ENCODE assay signal across 18 cellular contexts in the genomic region with DNA sequence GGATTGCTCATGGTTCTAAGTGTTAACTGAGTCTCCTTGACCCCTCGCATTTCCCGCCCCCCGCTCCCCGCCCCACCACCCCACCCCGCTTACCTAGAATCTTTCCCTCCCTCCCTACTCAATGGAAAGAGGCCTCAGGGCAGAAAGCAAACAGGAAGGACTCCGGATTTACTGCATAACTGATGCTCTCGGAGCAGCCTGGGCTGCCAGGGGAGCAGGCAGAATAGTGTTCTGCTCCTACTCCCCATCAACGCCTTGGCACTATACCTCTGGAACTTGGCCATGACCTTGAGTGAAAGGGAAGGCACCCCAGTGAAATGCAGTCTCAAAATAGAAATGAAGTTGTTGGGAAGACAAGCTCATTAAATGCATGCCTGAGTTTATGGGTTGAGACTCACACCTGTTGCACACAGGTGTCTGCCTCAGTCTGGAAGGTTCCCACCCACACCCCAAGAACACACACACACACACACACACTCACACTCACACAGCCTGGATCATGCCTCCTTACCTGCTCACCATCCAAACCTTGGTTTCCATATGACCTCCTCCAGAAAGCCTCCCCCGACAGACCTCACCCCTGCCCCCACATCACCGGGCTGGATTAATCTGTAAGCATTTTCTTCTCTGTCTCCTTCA. TPM values are rescaled to one million over a fixed set of nuclear protein-coding genes. Genes with fewer than 3 reads are reported as not detected.
DNase-seq lines count a peak whose midpoint lies in the region; ATAC-seq and TF ChIP-seq lines count a peak whose summit lies in the region.
"Had no signal": no experiment of that assay in that cellular context is flagged by ENCODE, and none has a peak within 500 bp of the region (broad histone marks: within the 10 kb centered on the region; RNA-seq: fewer than 3 reads in every experiment).

No MANE protein-coding gene starts in this region.

- H3K27me3 ChIP-seq in H7 (ENCODE audit: control insufficient read depth, insufficient read depth, low read length), result peaks cover 6% of the 10 kb centered on the region
- no peaks in the 10 kb centered on the region for H3K27me3 ChIP-seq in SJCRH30
- no peaks in the 10 kb centered on the region for H3K27me3 ChIP-seq in right cardiac atrium (ENCODE audit: control insufficient read depth, insufficient read depth)
- peaks cover 60% of the 10 kb centered on the region for H3K27me3 ChIP-seq in neural progenitor cell
- H3K27me3 ChIP-seq: colonic mucosa had no signal

- DNase-seq in H7 (peak; percentile 55), SJCRH30 (peak; percentile 35 to 60), right cardiac atrium (peak; percentile 31 to 61 (median 55)), neural progenitor cell (ENCODE audit: low spot score) (no peak), ureter (ENCODE audit: low spot score) (no peak), NCI-H446 treated with DMSO at 0.1 percent for 48 hours (lab: John Stamatoyannopoulos, UW) (no peak), DMS153 (lab: John Stamatoyannopoulos, UW) (no peak)
- DNase-seq: activated CD4-positive, alpha-beta memory T cell treated with anti-CD3 and anti-CD28 coated beads for 36 hours; amygdala; colonic mucosa; DMS 273 treated with DMSO at 0.1 percent for 48 hours; NCI-H1105 treated with DMSO at 0.1 percent for 48 hours; NCI-H446; OCI-M1 had no signal

- H3K36me3 ChIP-seq in H7 (replicated peaks; ENCODE audit: control insufficient read depth, insufficient read depth, low read length) (no peaks in the 10 kb centered on the region), SJCRH30 (no peaks in the 10 kb centered on the region), neural progenitor cell (no peaks in the 10 kb centered on the region)
- H3K36me3 ChIP-seq: colonic mucosa had no signal

- no peaks in the 10 kb centered on the region for H3K79me2 ChIP-seq in neural progenitor cell (ENCODE audit: low read depth)

- H2AFZ ChIP-seq in neural progenitor cell (replicated peaks), result no peak overlapping the region

- peak overlapping the region; percentile 45 for H3K4me3 ChIP-seq in H7 (ENCODE audit: insufficient read depth, low read depth, low read length)
- peak overlapping the region; percentile 52 for H3K4me3 ChIP-seq in SJCRH30
- no peak overlapping the region for H3K4me3 ChIP-seq in right cardiac atrium (ENCODE audit: low read length)
- H3K4me3 ChIP-seq in neural progenitor cell, result peak overlapping the region; percentile 40
- H3K4me3 ChIP-seq: colonic mucosa, skin epidermis had no signal

- TF ChIP-seq CTCF in neural progenitor cell (IDR thresholded peaks at IDR 0.05), result no peak

- ATAC-seq in right cardiac atrium (peak; percentile 1 to 4), HG02588 (IDR thresholded peaks at IDR 0.05; ENCODE audit: unreplicated experiment) (no peak)

- H3K9ac ChIP-seq in neural progenitor cell, result no peak overlapping the region
- H3K9ac ChIP-seq: KMS-11 had no signal

- H4K20me1 ChIP-seq in neural progenitor cell (ENCODE audit: low read depth), result peaks cover 4% of the 10 kb centered on the region

- H3K4me3 Mint-ChIP-seq in neural progenitor cell, result peak overlapping the region; percentile 52
- H3K4me3 Mint-ChIP-seq: activated CD4-positive, alpha-beta memory T cell treated with anti-CD3 and anti-CD28 coated beads for 36 hours; memory B cell had no signal

- H3K27ac ChIP-seq in SJCRH30 (peak overlapping the region; percentile 14; the same call in 1 of the 2 replicates), right cardiac atrium (ENCODE audit: low read length) (peak overlapping the region; percentile 54), neural progenitor cell (no peak overlapping the region)
- H3K27ac ChIP-seq: colonic mucosa, KMS-11 had no signal

- H3K4me2 ChIP-seq in neural progenitor cell, result peak overlapping the region; percentile 65
- H3K4me2 ChIP-seq: KMS-11 had no signal

- H3K27ac Mint-ChIP-seq in neural progenitor cell, result peak overlapping the region; percentile 7
- H3K27ac Mint-ChIP-seq: activated CD4-positive, alpha-beta memory T cell treated with anti-CD3 and anti-CD28 coated beads for 36 hours; memory B cell had no signal

- intact Hi-C loops in right cardiac atrium (cut with DNase I), result loop anchor here in 1 of 4 donors (10.0 kb wide), 1 partner anchor 584 kb away; no protein-coding TSS in a partner anchor

- no peaks in the 10 kb centered on the region for H3K36me3 Mint-ChIP-seq in neural progenitor cell
- H3K36me3 Mint-ChIP-seq: activated CD4-positive, alpha-beta memory T cell treated with anti-CD3 and anti-CD28 coated beads for 36 hours had no signal

- H3F3A ChIP-seq in neural progenitor cell (ENCODE audit: low read depth), result peaks cover 6% of the 10 kb centered on the region

- H3K4me1 Mint-ChIP-seq in neural progenitor cell, result peaks cover 35% of the 10 kb centered on the region

- no peaks in the 10 kb centered on the region for H3K9me3 ChIP-seq in SJCRH30 (replicated peaks)
- no peaks in the 10 kb centered on the region for H3K9me3 ChIP-seq in right cardiac atrium (ENCODE audit: control insufficient read depth, low read length)
- no peaks in the 10 kb centered on the region for H3K9me3 ChIP-seq in neural progenitor cell (ENCODE audit: low read depth)
- H3K9me3 ChIP-seq: colonic mucosa had no signal

- H3K27me3 Mint-ChIP-seq in neural progenitor cell (ENCODE audit: insufficient read depth, low read depth), result peaks cover 19% of the 10 kb centered on the region

- H3K9me3 Mint-ChIP-seq in neural progenitor cell, result peaks cover under 1% of the 10 kb centered on the region
- H3K9me3 Mint-ChIP-seq: activated CD4-positive, alpha-beta memory T cell treated with anti-CD3 and anti-CD28 coated beads for 36 hours; memory B cell had no signal

- 29% methylated on average over 10 of the region's 10 CpGs for WGBS in right cardiac atrium

- H3K4me1 ChIP-seq in SJCRH30 (peaks cover 14% of the 10 kb centered on the region), right cardiac atrium (ENCODE audit: control insufficient read depth, insufficient read depth, low read length) (peaks cover 5% of the 10 kb centered on the region), neural progenitor cell (peaks cover 24% of the 10 kb centered on the region)
- H3K4me1 ChIP-seq: colonic mucosa had no signal

RNA-seq across cellular contexts. Expression of gene NEURL1B, which starts 59.7 kb away (rescaled TPM):
- 4.7 and 7.5 TPM in 2 replicates for total RNA-seq in H7 (2014; rRNA removed; shearing (Covaris generic))
- 17.8 and 18.8 TPM in 2 replicates for total RNA-seq in SJCRH30 (2014; rRNA removed; shearing (Covaris generic))
- 10 to 100 TPM; 13.2 to 23.1 (median 18.1) TPM for total RNA-seq in right cardiac atrium
- 16.7 TPM for polyA plus RNA-seq in right cardiac atrium
- 12.1 and 20.2 TPM in 2 replicates for total RNA-seq in neural progenitor cell (ENCODE audit: low replicate concordance)
- total RNA-seq in ureter, result 35.0 TPM

Comparison
In these comparisons a context has a peak if more than half of its experiments do, and no peak if none do; other contexts are left out.
1. DNase-seq: peak in H7 (single experiment), SJCRH30 (2 of 2) and right cardiac atrium (3 of 3); none in neural progenitor cell (single experiment), ureter (single experiment), NCI-H446 treated with DMSO at 0.1 percent for 48 hours (single experiment) and DMS153 (single experiment).